1 cellular context compared by ENCODE assay signal in the genomic region with DNA sequence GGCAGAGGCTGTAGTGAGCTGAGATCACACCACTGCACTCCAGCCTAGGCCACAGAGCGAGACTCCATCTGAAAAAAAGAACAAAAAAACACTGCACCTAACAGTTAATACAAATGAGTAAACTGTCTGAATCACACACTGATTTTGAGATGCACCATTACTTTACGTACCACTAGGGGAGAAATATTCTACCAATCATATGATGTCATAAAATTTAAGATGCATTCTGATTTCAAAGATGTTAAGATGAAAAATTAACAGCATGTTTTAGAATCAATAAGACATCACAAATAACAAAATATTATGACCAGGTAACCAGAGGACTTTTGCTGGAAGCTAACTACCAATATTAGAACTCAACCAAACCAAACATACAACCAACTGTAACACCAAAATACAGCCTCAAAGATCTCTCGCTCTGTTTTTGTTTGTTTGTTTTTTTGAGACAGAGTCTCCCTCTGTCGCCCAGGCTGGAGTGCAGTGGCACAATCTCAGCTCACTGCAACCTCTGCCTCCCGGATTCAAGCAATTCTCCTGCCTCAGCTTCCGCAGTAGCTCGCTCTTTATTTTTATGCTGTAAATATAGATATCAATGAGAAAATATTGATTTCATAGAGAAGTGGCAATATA.
TF ChIP-seq lines count a peak whose summit lies in the region.

No MANE protein-coding gene starts in this region.

TF ChIP-seq in HEK293, 187 proteins besides CTCF, POLR2A, EP300 and RAD21 (continued from another document):
- TF ChIP-seq, protein P1, sequence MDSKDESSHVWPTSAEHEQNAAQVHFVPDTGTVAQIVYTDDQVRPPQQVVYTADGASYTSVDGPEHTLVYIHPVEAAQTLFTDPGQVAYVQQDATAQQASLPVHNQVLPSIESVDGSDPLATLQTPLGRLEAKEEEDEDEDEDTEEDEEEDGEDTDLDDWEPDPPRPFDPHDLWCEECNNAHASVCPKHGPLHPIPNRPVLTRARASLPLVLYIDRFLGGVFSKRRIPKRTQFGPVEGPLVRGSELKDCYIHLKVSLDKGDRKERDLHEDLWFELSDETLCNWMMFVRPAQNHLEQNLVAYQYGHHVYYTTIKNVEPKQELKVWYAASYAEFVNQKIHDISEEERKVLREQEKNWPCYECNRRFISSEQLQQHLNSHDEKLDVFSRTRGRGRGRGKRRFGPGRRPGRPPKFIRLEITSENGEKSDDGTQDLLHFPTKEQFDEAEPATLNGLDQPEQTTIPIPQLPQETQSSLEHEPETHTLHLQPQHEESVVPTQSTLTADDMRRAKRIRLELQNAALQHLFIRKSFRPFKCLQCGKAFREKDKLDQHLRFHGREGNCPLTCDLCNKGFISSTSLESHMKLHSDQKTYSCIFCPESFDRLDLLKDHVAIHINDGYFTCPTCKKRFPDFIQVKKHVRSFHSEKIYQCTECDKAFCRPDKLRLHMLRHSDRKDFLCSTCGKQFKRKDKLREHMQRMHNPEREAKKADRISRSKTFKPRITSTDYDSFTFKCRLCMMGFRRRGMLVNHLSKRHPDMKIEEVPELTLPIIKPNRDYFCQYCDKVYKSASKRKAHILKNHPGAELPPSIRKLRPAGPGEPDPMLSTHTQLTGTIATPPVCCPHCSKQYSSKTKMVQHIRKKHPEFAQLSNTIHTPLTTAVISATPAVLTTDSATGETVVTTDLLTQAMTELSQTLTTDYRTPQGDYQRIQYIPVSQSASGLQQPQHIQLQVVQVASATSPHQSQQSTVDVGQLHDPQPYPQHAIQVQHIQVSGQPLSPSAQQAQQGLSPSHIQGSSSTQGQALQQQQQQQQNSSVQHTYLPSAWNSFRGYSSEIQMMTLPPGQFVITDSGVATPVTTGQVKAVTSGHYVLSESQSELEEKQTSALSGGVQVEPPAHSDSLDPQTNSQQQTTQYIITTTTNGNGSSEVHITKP (tag by site-specific recombination; IDR thresholded peaks at IDR 0.05), result peak; percentile 27; the same call in 1 of the 2 replicates
